10 cellular contexts compared by ENCODE assay signal in the genomic region with DNA sequence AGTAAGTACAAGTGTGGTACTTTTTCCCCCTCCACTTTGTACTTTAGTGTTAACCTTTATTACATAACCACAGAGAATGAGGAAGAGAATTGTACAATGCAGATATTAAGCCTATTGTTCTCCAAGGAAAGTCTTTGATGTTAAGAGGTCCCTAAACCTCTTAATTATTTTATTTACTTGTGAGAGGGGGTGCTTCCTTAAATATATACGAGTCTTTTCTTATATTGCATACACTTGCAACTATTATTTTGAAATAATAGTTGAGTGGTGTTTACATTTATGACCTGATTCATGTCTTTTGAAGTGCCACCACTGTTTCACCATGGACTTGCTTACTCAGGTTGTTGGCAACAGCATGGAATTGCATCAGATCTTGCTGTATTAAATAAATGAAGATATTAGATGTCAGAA. TPM values are rescaled to one million over a fixed set of nuclear protein-coding genes. Genes with fewer than 3 reads are reported as not detected.
A peak's percentile ranks its signal among the peaks of the same experiment; 100 is the strongest.
DNase-seq lines count a peak whose midpoint lies in the region; ATAC-seq and TF ChIP-seq lines count a peak whose summit lies in the region.
"Had no signal": no experiment of that assay in that cellular context is flagged by ENCODE, and none has a peak within 500 bp of the region (broad histone marks: within the 10 kb centered on the region; RNA-seq: fewer than 3 reads in every experiment).

No MANE protein-coding gene starts in this region.

- H3K9me3 ChIP-seq in transverse colon = no peaks in the 10 kb centered on the region

- TF ChIP-seq EP300 in transverse colon (IDR thresholded peaks at IDR 0.05; ENCODE audit: low read depth) = no peak

- H3K9me3 Mint-ChIP-seq in activated naive CD4-positive, alpha-beta T cell treated with anti-CD3 and anti-CD28 coated beads for 36 hours = no peaks in the 10 kb centered on the region
- H3K9me3 Mint-ChIP-seq: neural crest cell had no signal

- ATAC-seq in GM21717 (IDR thresholded peaks at IDR 0.05; ENCODE audit: unreplicated experiment) = no peak
- ATAC-seq in GM21390 (IDR thresholded peaks at IDR 0.05; ENCODE audit: unreplicated experiment) = no peak

- CTCF ChIA-PET in activated naive CD4-positive, alpha-beta T cell treated with anti-CD3 and anti-CD28 coated beads for 36 hours (lab: Charles Lee) = interaction anchor here (0.8 to 2.1 kb wide), 3 partner anchors 9 to 85 kb away, joined by 4 to 6 read pairs (median 5); no protein-coding TSS in a partner anchor

- no peaks in the 10 kb centered on the region for H3K27me3 ChIP-seq in transverse colon

- H3K4me3 Mint-ChIP-seq in activated naive CD4-positive, alpha-beta T cell treated with anti-CD3 and anti-CD28 coated beads for 36 hours = peak overlapping the region; percentile 30
- H3K4me3 Mint-ChIP-seq: neural crest cell had no signal

- H3K27ac ChIP-seq in transverse colon = peak overlapping the region in 3 of 4 donors; percentile 48 to 59 (median 54)

- no peaks in the 10 kb centered on the region for H3K36me3 ChIP-seq in transverse colon

- in situ Hi-C loops in transverse colon (cut with MboI; ENCODE audit: low pct_ligation_motif_present in 1 of 4, low pct_unique_long_range_greater_than_20kb in 1 of 4, low sequenced_read_pairs in 3 of 4) = no loop called here

- WGBS in transverse colon (ENCODE audit: low coverage in 1 of 2), 2 donors = 17 to 20% methylated on average over 1 of the region's 1 CpG

- intact Hi-C loops in activated naive CD4-positive, alpha-beta T cell treated with anti-CD3 and anti-CD28 coated beads for 36 hours (cut with micrococcal nuclease) = no loop called here
- intact Hi-C loops in transverse colon (cut with DNase I; ENCODE audit: low total_unique reads) = no loop called here

- H3K4me1 ChIP-seq in transverse colon = peaks cover 43 to 98% (median 71%) of the 10 kb centered on the region in 4 donors

- no peak for TF ChIP-seq CTCF in fibroblast of pulmonary artery (IDR thresholded peaks at IDR 0.05; ENCODE audit: low read length, missing control alignments)
- TF ChIP-seq CTCF in transverse colon (IDR thresholded peaks at IDR 0.05) = no peak

- peaks cover 88% of the 10 kb centered on the region for H3K4me1 Mint-ChIP-seq in activated naive CD4-positive, alpha-beta T cell treated with anti-CD3 and anti-CD28 coated beads for 36 hours (ENCODE audit: low read depth)

- H3K4me3 ChIP-seq in fibroblast of pulmonary artery (replicated peaks; ENCODE audit: low read depth, low read length) = no peak overlapping the region
- H3K4me3 ChIP-seq in transverse colon = no peak overlapping the region

- H3K27me3 Mint-ChIP-seq in activated naive CD4-positive, alpha-beta T cell treated with anti-CD3 and anti-CD28 coated beads for 36 hours (ENCODE audit: low read depth) = no peaks in the 10 kb centered on the region

- H3K36me3 Mint-ChIP-seq in activated naive CD4-positive, alpha-beta T cell treated with anti-CD3 and anti-CD28 coated beads for 36 hours (ENCODE audit: low read depth) = no peaks in the 10 kb centered on the region

- H3K27ac Mint-ChIP-seq in activated naive CD4-positive, alpha-beta T cell treated with anti-CD3 and anti-CD28 coated beads for 36 hours = peak overlapping the region; percentile 51

- DNase-seq in activated naive CD4-positive, alpha-beta T cell treated with anti-CD3 and anti-CD28 coated beads for 36 hours = no peak
- DNase-seq in activated naive CD4-positive, alpha-beta T cell treated with Interleukin-2 at 50 U/mL for 16 hours = no peak
- peak; percentile 72 for DNase-seq in RKO (ENCODE audit: low spot score)
- peak; percentile 90 for DNase-seq in fibroblast of pulmonary artery (ENCODE audit: low read depth)
- DNase-seq in transverse colon = no peak
- DNase-seq in activated CD4-positive, alpha-beta T cell treated with anti-CD3 and anti-CD28 coated beads for 4 hours = no peak
- DNase-seq: Karpas-422 had no signal

- TF ChIP-seq POLR2A in transverse colon (IDR thresholded peaks at IDR 0.05) = no peak

RNA-seq across cellular contexts. Expression of a gene that starts 10.1 kb away (rescaled TPM):
- total RNA-seq in activated naive CD4-positive, alpha-beta T cell treated with anti-CD3 and anti-CD28 coated beads for 36 hours = 10 to 100 TPM; 49.9 to 52.2 TPM
- 10 to 100 TPM; 56.1 to 93.0 (median 73.7) TPM for total RNA-seq in transverse colon

Comparison
In these comparisons a context has a peak if more than half of its experiments do, and no peak if none do; other contexts are left out.
1. DNase-seq: peak in RKO (single experiment) and fibroblast of pulmonary artery (single experiment); none in activated naive CD4-positive, alpha-beta T cell treated with anti-CD3 and anti-CD28 coated beads for 36 hours (single experiment), activated naive CD4-positive, alpha-beta T cell treated with Interleukin-2 at 50 U/mL for 16 hours (single experiment), transverse colon (single experiment) and activated CD4-positive, alpha-beta T cell treated with anti-CD3 and anti-CD28 coated beads for 4 hours (0 of 2).